ENCODE assay signal across 1 cellular context in the genomic region with DNA sequence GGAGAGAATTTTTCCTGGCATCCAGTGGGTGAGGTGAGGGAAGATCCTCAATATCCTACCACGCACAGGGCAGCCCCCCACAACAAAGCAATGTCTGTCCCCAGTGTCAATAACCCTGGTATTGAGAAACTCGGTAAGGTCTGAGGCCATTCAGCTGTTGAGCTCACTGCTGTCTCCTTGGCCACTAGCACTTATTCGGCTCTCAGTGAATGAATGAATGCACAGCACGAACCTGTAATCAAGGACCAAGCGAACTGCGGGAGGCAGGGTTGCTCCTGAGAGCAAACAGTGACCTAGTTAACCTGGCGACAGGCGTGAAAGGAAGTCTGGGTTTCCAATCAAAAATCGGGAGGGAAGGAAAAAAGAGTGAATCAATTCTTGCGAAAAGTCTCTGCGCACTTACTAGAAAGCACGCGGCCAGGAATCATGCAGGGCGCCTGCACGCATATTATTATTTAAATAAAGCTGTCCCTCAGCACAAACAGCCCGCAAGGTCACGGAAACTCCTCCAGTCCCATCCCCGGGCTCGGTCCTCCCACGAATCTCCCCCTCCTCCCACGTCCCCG.
TF ChIP-seq lines count a peak whose summit lies in the region.

No MANE protein-coding gene starts in this region.

TF ChIP-seq in HepG2, 621 proteins besides CTCF, POLR2A, EP300 and RAD21 (continued from another document):
- TF ChIP-seq, protein P1, sequence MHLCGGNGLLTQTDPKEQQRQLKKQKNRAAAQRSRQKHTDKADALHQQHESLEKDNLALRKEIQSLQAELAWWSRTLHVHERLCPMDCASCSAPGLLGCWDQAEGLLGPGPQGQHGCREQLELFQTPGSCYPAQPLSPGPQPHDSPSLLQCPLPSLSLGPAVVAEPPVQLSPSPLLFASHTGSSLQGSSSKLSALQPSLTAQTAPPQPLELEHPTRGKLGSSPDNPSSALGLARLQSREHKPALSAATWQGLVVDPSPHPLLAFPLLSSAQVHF (CRISPR knock-in tag; IDR thresholded peaks at IDR 0.05) = no peak
- TF ChIP-seq ASH2L (IDR thresholded peaks at IDR 0.05; ENCODE audit: insufficient read length, low read depth, low read length) (peak; percentile 25), FOXJ3 (CRISPR knock-in tag; IDR thresholded peaks at IDR 0.05; ENCODE audit: borderline replicate concordance) (0 out of 2 replicates have a peak, but pooled peaks have one; percentile 28), RXRA (CRISPR knock-in tag; IDR thresholded peaks at IDR 0.05) (peak; percentile 48; the same call in 1 of the 2 replicates), ZKSCAN8 (CRISPR knock-in tag; IDR thresholded peaks at IDR 0.05; ENCODE audit: borderline replicate concordance) (0 out of 2 replicates have a peak, but pooled peaks have one; percentile 30), FOXK1 (CRISPR knock-in tag; IDR thresholded peaks at IDR 0.05; ENCODE audit: borderline replicate concordance, low read depth) (peak; percentile 47; the same call in 1 of the 2 replicates), ZMYM4 (CRISPR knock-in tag; IDR thresholded peaks at IDR 0.05) (peak; percentile 14; the same call in 1 of the 2 replicates), NCOA2 (CRISPR knock-in tag; IDR thresholded peaks at IDR 0.05) (0 out of 2 replicates have a peak, but pooled peaks have one; percentile 33), KAT8 (CRISPR knock-in tag; IDR thresholded peaks at IDR 0.05) (peak; percentile 9; the same call in 1 of the 2 replicates)
- TF ChIP-seq, protein P2, sequence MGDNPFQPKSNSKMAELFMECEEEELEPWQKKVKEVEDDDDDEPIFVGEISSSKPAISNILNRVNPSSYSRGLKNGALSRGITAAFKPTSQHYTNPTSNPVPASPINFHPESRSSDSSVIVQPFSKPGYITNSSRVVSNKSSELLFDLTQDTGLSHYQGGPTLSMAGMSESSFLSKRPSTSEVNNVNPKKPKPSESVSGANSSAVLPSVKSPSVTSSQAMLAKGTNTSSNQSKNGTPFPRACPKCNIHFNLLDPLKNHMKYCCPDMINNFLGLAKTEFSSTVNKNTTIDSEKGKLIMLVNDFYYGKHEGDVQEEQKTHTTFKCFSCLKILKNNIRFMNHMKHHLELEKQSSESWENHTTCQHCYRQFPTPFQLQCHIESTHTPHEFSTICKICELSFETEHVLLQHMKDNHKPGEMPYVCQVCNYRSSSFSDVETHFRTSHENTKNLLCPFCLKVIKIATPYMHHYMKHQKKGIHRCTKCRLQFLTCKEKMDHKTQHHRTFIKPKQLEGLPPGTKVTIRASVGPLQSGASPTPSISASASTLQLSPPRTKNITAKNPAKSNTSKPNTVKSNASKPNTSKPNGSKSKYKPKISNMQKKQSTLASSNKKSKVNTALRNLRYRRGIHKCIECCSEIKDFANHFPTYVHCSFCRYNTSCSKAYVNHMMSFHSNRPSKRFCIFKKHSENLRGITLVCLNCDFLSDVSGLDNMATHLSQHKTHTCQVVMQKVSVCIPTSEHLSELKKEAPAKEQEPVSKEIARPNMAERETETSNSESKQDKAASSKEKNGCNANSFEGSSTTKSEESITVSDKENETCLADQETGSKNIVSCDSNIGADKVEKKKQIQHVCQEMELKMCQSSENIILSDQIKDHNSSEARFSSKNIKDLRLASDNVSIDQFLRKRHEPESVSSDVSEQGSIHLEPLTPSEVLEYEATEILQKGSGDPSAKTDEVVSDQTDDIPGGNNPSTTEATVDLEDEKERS (CRISPR knock-in tag; IDR thresholded peaks at IDR 0.05) = peak; percentile 68; the same call in 1 of the 2 replicates
